ENCODE assay signal across 1 cellular context in the genomic region with DNA sequence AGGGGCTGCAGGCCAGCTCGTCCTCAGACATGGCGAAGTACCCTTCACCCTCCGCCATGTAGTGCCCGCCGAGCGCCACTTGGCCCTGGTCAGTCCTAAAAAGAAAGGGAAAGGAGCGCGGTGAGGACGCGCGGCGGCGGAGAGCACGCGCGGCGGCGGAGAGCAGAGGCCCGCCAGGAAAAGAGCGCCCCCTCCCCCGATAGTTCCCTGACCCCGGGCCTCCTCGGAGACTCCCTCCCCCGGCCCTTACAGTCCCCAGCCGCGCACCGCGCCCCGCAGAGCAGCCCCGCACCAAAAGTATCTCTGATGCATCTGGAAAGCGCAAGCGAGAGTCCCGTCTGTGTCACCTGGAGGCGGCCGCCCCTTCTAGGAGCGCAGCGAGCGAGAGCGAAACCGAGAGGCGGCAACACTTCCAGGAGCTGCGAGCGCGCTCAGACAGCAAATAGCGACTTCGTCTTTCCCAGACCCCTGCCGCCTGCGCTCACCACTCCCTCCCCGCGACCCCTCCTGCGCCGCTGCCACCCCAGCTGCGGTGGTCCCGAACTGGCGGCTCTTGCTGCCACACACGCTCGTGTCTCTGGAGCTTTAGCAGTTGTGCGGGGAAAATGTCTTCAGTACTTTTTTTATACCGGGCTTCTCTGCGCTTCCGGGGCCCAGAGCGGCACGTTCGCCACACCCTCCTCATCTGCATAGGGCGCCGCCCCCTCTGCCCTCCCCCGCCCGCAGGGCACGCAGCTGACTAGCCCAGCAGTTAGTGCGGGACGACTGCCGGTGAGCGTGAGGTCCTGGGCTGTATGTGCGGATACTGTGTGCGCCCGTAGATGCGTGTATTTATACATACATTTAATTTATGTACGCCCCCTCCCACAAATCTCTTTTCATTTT.
TF ChIP-seq lines count a peak whose summit lies in the region.

Gene TENT5A (minus strand): TSS at position 598 of the 885 bp plus-strand sequence. CDS start 540 bp downstream, at position 58.

TF ChIP-seq in HepG2, 621 proteins besides CTCF, POLR2A, EP300 and RAD21 (continued from another document and continues in another):
- TF ChIP-seq, protein P1, sequence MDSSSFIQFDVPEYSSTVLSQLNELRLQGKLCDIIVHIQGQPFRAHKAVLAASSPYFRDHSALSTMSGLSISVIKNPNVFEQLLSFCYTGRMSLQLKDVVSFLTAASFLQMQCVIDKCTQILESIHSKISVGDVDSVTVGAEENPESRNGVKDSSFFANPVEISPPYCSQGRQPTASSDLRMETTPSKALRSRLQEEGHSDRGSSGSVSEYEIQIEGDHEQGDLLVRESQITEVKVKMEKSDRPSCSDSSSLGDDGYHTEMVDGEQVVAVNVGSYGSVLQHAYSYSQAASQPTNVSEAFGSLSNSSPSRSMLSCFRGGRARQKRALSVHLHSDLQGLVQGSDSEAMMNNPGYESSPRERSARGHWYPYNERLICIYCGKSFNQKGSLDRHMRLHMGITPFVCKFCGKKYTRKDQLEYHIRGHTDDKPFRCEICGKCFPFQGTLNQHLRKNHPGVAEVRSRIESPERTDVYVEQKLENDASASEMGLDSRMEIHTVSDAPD (CRISPR knock-in tag; IDR thresholded peaks at IDR 0.05), result no peak
- no peak for TF ChIP-seq SP140L (CRISPR knock-in tag; IDR thresholded peaks at IDR 0.05; ENCODE audit: borderline replicate concordance)
- TF ChIP-seq ZNF296 (CRISPR knock-in tag; conservative IDR thresholded peaks at IDR 0.05), result no peak
- TF ChIP-seq ZNF350 (CRISPR knock-in tag; IDR thresholded peaks at IDR 0.05; ENCODE audit: borderline replicate concordance, low read depth), result 0 out of 2 replicates have a peak, but pooled peaks have one; percentile 32
- TF ChIP-seq NFIB (CRISPR knock-in tag; IDR thresholded peaks at IDR 0.05; ENCODE audit: borderline replicate concordance), result no peak
- TF ChIP-seq ZNF329 (CRISPR knock-in tag; IDR thresholded peaks at IDR 0.05; ENCODE audit: low read depth), result no peak
- TF ChIP-seq, protein P2, sequence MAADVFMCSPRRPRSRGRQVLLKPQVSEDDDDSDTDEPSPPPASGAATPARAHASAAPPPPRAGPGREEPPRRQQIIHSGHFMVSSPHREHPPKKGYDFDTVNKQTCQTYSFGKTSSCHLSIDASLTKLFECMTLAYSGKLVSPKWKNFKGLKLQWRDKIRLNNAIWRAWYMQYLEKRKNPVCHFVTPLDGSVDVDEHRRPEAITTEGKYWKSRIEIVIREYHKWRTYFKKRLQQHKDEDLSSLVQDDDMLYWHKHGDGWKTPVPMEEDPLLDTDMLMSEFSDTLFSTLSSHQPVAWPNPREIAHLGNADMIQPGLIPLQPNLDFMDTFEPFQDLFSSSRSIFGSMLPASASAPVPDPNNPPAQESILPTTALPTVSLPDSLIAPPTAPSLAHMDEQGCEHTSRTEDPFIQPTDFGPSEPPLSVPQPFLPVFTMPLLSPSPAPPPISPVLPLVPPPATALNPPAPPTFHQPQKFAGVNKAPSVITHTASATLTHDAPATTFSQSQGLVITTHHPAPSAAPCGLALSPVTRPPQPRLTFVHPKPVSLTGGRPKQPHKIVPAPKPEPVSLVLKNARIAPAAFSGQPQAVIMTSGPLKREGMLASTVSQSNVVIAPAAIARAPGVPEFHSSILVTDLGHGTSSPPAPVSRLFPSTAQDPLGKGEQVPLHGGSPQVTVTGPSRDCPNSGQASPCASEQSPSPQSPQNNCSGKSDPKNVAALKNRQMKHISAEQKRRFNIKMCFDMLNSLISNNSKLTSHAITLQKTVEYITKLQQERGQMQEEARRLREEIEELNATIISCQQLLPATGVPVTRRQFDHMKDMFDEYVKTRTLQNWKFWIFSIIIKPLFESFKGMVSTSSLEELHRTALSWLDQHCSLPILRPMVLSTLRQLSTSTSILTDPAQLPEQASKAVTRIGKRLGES (CRISPR knock-in tag; IDR thresholded peaks at IDR 0.05; ENCODE audit: borderline replicate concordance), result no peak
- peak; percentile 44; the same call in 1 of the 2 replicates for TF ChIP-seq GABPB1 (CRISPR knock-in tag; IDR thresholded peaks at IDR 0.05)
- no peak for TF ChIP-seq RFXANK (CRISPR knock-in tag; IDR thresholded peaks at IDR 0.05)
- no peak; the same call in 1 of the 2 replicates for TF ChIP-seq MAF1 (CRISPR knock-in tag; IDR thresholded peaks at IDR 0.05; ENCODE audit: borderline replicate concordance)
- peak; percentile 20; the same call in 1 of the 2 replicates for TF ChIP-seq ZNF580 (CRISPR knock-in tag; IDR thresholded peaks at IDR 0.05; ENCODE audit: borderline replicate concordance, low read depth)
- no peak for TF ChIP-seq CHD2 (IDR thresholded peaks at IDR 0.05; ENCODE audit: low read depth, low read length)
- TF ChIP-seq DNMT1 (CRISPR knock-in tag; IDR thresholded peaks at IDR 0.05), result no peak
- TF ChIP-seq KLF11 (CRISPR knock-in tag; IDR thresholded peaks at IDR 0.05), result peak; percentile 9; the same call in 1 of the 2 replicates
- no peak for TF ChIP-seq CENPX (CRISPR knock-in tag; IDR thresholded peaks at IDR 0.05)
- 0 out of 2 replicates have a peak, but pooled peaks have one; percentile 43 for TF ChIP-seq KLF6 (CRISPR knock-in tag; IDR thresholded peaks at IDR 0.05)
- no peak for TF ChIP-seq HINFP (CRISPR knock-in tag; IDR thresholded peaks at IDR 0.05; ENCODE audit: low read depth)
- TF ChIP-seq ZNF691 (CRISPR knock-in tag; IDR thresholded peaks at IDR 0.05; ENCODE audit: borderline replicate concordance, low read depth), result no peak
- TF ChIP-seq SPEN (CRISPR knock-in tag; IDR thresholded peaks at IDR 0.05; ENCODE audit: low read depth), result peak; percentile 42; the same call in 1 of the 2 replicates
- TF ChIP-seq NFIC (IDR thresholded peaks at IDR 0.05; ENCODE audit: low read length), result no peak
- TF ChIP-seq RARA (CRISPR knock-in tag; IDR thresholded peaks at IDR 0.05), result no peak
- TF ChIP-seq SNRNP70 (IDR thresholded peaks at IDR 0.05; ENCODE audit: low read depth, low read length), result no peak
- peak; percentile 46 for TF ChIP-seq ZNF768 (CRISPR knock-in tag; IDR thresholded peaks at IDR 0.05)
- TF ChIP-seq NBN (conservative IDR thresholded peaks at IDR 0.05), result no peak
- no peak for TF ChIP-seq ZFP1 (CRISPR knock-in tag; IDR thresholded peaks at IDR 0.05)
- TF ChIP-seq MTF1 (CRISPR knock-in tag; IDR thresholded peaks at IDR 0.05), result no peak
- TF ChIP-seq CHD4 (IDR thresholded peaks at IDR 0.05; ENCODE audit: borderline replicate concordance, low read length), result no peak
- TF ChIP-seq CCDC6 (CRISPR knock-in tag; IDR thresholded peaks at IDR 0.05), result no peak
- no peak for TF ChIP-seq ZNF619 (CRISPR knock-in tag; IDR thresholded peaks at IDR 0.05)
- TF ChIP-seq ZNF574 (CRISPR knock-in tag; IDR thresholded peaks at IDR 0.05), result no peak; the same call in 1 of the 2 replicates
- TF ChIP-seq, protein P3, sequence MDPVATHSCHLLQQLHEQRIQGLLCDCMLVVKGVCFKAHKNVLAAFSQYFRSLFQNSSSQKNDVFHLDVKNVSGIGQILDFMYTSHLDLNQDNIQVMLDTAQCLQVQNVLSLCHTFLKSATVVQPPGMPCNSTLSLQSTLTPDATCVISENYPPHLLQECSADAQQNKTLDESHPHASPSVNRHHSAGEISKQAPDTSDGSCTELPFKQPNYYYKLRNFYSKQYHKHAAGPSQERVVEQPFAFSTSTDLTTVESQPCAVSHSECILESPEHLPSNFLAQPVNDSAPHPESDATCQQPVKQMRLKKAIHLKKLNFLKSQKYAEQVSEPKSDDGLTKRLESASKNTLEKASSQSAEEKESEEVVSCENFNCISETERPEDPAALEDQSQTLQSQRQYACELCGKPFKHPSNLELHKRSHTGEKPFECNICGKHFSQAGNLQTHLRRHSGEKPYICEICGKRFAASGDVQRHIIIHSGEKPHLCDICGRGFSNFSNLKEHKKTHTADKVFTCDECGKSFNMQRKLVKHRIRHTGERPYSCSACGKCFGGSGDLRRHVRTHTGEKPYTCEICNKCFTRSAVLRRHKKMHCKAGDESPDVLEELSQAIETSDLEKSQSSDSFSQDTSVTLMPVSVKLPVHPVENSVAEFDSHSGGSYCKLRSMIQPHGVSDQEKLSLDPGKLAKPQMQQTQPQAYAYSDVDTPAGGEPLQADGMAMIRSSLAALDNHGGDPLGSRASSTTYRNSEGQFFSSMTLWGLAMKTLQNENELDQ (CRISPR knock-in tag; IDR thresholded peaks at IDR 0.05; ENCODE audit: borderline replicate concordance), result no peak
- TF ChIP-seq FOXK1 (CRISPR knock-in tag; IDR thresholded peaks at IDR 0.05; ENCODE audit: borderline replicate concordance, low read depth), result no peak
- TF ChIP-seq, protein P4, sequence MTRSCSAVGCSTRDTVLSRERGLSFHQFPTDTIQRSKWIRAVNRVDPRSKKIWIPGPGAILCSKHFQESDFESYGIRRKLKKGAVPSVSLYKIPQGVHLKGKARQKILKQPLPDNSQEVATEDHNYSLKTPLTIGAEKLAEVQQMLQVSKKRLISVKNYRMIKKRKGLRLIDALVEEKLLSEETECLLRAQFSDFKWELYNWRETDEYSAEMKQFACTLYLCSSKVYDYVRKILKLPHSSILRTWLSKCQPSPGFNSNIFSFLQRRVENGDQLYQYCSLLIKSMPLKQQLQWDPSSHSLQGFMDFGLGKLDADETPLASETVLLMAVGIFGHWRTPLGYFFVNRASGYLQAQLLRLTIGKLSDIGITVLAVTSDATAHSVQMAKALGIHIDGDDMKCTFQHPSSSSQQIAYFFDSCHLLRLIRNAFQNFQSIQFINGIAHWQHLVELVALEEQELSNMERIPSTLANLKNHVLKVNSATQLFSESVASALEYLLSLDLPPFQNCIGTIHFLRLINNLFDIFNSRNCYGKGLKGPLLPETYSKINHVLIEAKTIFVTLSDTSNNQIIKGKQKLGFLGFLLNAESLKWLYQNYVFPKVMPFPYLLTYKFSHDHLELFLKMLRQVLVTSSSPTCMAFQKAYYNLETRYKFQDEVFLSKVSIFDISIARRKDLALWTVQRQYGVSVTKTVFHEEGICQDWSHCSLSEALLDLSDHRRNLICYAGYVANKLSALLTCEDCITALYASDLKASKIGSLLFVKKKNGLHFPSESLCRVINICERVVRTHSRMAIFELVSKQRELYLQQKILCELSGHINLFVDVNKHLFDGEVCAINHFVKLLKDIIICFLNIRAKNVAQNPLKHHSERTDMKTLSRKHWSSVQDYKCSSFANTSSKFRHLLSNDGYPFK (CRISPR knock-in tag; IDR thresholded peaks at IDR 0.05; ENCODE audit: borderline replicate concordance), result peak; percentile 36; the same call in 1 of the 2 replicates
- TF ChIP-seq ZBTB39 (CRISPR knock-in tag; IDR thresholded peaks at IDR 0.05), result no peak; the same call in none of the 2 replicates
- TF ChIP-seq ZBTB37 (CRISPR knock-in tag; IDR thresholded peaks at IDR 0.05), result no peak; the same call in 1 of the 2 replicates
- TF ChIP-seq NFYB (CRISPR knock-in tag; IDR thresholded peaks at IDR 0.05), result no peak
